Comparison of ENCODE assay signal across 10 cellular contexts in genomic region chr12:52197371-52198231, GRCh38. TPM values are rescaled to one million over a fixed set of nuclear protein-coding genes. Genes with fewer than 3 reads are reported as not detected.
DNase-seq lines count a peak whose midpoint lies in the region; ATAC-seq and TF ChIP-seq lines count a peak whose summit lies in the region.
"Had no signal": no experiment of that assay in that cellular context is flagged by ENCODE, and none has a peak within 500 bp of the region (broad histone marks: within the 10 kb centered on the region; RNA-seq: fewer than 3 reads in every experiment).

No MANE protein-coding gene starts in this region.

- no peak overlapping the region for H3K27ac Mint-ChIP-seq in stimulated activated effector memory CD8-positive, alpha-beta T cell treated with anti-CD3 and anti-CD28 coated beads, Interleukin-12 subunit alpha, Interleukin-12 subunit beta, amount 100 ng/mL, for 72 hours
- H3K27ac Mint-ChIP-seq in T-helper 2 cell treated with Interferon-gamma antibody and Interleukin-4, amounts not matched to agents 5 μg/mL and 100 μg/mL, for 36 hours: no peak overlapping the region
- H3K27ac Mint-ChIP-seq: activated CD4-positive, alpha-beta T cell treated with anti-CD3 and anti-CD28 coated beads for 36 hours had no signal

- H3K27me3 ChIP-seq in IMR-90 (ENCODE audit: control insufficient read depth, insufficient read depth, low read length) (no peaks in the 10 kb centered on the region), spleen (replicated peaks in 1 of 7) (peaks cover 0 to 10% (median 0%) of the 10 kb centered on the region in 7 donors)

- H3K4me2 ChIP-seq in IMR-90 (ENCODE audit: low read depth, low read length): no peak overlapping the region

- no peaks in the 10 kb centered on the region for H3K36me3 Mint-ChIP-seq in stimulated activated effector memory CD8-positive, alpha-beta T cell treated with anti-CD3 and anti-CD28 coated beads, Interleukin-12 subunit alpha, Interleukin-12 subunit beta, amount 100 ng/mL, for 72 hours
- no peaks in the 10 kb centered on the region for H3K36me3 Mint-ChIP-seq in T-helper 2 cell treated with Interferon-gamma antibody and Interleukin-4, amounts not matched to agents 5 μg/mL and 100 μg/mL, for 36 hours (ENCODE audit: low read depth)

- POLR2A ChIA-PET in IMR-90 (lab: Charles Lee; ENCODE audit: unreplicated experiment): no interaction called here

- no peaks in the 10 kb centered on the region for H4K20me1 ChIP-seq in IMR-90 (ENCODE audit: insufficient read depth, low read length)

- peaks cover 10% of the 10 kb centered on the region for H3K4me1 Mint-ChIP-seq in stimulated activated effector memory CD8-positive, alpha-beta T cell treated with anti-CD3 and anti-CD28 coated beads, Interleukin-12 subunit alpha, Interleukin-12 subunit beta, amount 100 ng/mL, for 72 hours
- H3K4me1 Mint-ChIP-seq in T-helper 2 cell treated with Interferon-gamma antibody and Interleukin-4, amounts not matched to agents 5 μg/mL and 100 μg/mL, for 36 hours (ENCODE audit: low read depth): no peaks in the 10 kb centered on the region

- H2AK5ac ChIP-seq in IMR-90 (ENCODE audit: low read depth, low read length): peak overlapping the region; percentile 5; the same call in 1 of the 2 replicates

- peak overlapping the region; percentile 48 for H3K4ac ChIP-seq in IMR-90 (ENCODE audit: low read depth, low read length)

- no peak for TF ChIP-seq RAD21 in IMR-90 (IDR thresholded peaks at IDR 0.05; ENCODE audit: low read length)

- 0 out of 4 replicates have a peak, but pooled peaks cover 0 to 2% of the 10 kb centered on the region in 2 experiments for H3K79me1 ChIP-seq in IMR-90 (ENCODE audit: low read depth in 1 of 2, low read length in 2 of 2)

- no peak overlapping the region for H3K4me3 Mint-ChIP-seq in stimulated activated effector memory CD8-positive, alpha-beta T cell treated with anti-CD3 and anti-CD28 coated beads, Interleukin-12 subunit alpha, Interleukin-12 subunit beta, amount 100 ng/mL, for 72 hours
- H3K4me3 Mint-ChIP-seq in T-helper 2 cell treated with Interferon-gamma antibody and Interleukin-4, amounts not matched to agents 5 μg/mL and 100 μg/mL, for 36 hours: no peak overlapping the region
- H3K4me3 Mint-ChIP-seq: activated CD4-positive, alpha-beta T cell treated with anti-CD3 and anti-CD28 coated beads for 36 hours had no signal

- H3K4me3 ChIP-seq in IMR-90 (ENCODE audit: insufficient read depth, low read depth, low read length) (no peak overlapping the region), fibroblast of villous mesenchyme (ENCODE audit: low read depth, low read length) (no peak overlapping the region), spleen (peak overlapping the region in 1 of 8 donors; percentile 9)

- ATAC-seq in IMR-90 (ENCODE audit: low read depth): no peak
- ATAC-seq in stimulated activated effector memory CD8-positive, alpha-beta T cell treated with anti-CD3 and anti-CD28 coated beads, Interleukin-12 subunit alpha, Interleukin-12 subunit beta, amount 100 ng/mL, for 72 hours: no peak
- ATAC-seq: activated CD4-positive, alpha-beta T cell treated with anti-CD3 and anti-CD28 coated beads for 36 hours had no signal

- in situ Hi-C loops in IMR-90 (cut with MboI; ENCODE audit: low sequenced_read_pairs): no loop called here

- H3K9me3 Mint-ChIP-seq in stimulated activated effector memory CD8-positive, alpha-beta T cell treated with anti-CD3 and anti-CD28 coated beads, Interleukin-12 subunit alpha, Interleukin-12 subunit beta, amount 100 ng/mL, for 72 hours: no peaks in the 10 kb centered on the region
- H3K9me3 Mint-ChIP-seq in T-helper 2 cell treated with Interferon-gamma antibody and Interleukin-4, amounts not matched to agents 5 μg/mL and 100 μg/mL, for 36 hours: no peaks in the 10 kb centered on the region

- no peak overlapping the region for H3K18ac ChIP-seq in IMR-90 (ENCODE audit: low read depth, low read length)

- H2BK20ac ChIP-seq in IMR-90 (ENCODE audit: low read depth, low read length): peak overlapping the region; percentile 0; the same call in 1 of the 2 replicates

- H3K14ac ChIP-seq in IMR-90 (replicated peaks; ENCODE audit: low read depth, low read length): 0 out of 2 replicates have a peak overlapping the region, but pooled peaks have one; percentile 5

- peak overlapping the region; percentile 54 for H2AFZ ChIP-seq in IMR-90 (replicated peaks; ENCODE audit: low read length, poor library complexity)

- TF ChIP-seq POLR2A in IMR-90 (IDR thresholded peaks at IDR 0.05; ENCODE audit: low read depth, low read length): no peak
- TF ChIP-seq POLR2A in spleen (IDR thresholded peaks at IDR 0.05): no peak

- H3K23ac ChIP-seq in IMR-90 (ENCODE audit: low read depth, low read length): no peak overlapping the region

- H3K27ac ChIP-seq in IMR-90 (ENCODE audit: insufficient read depth, low read length) (no peak overlapping the region), spleen (peak overlapping the region in 7 of 8 donors; percentile 3 to 84 (median 72))

- intact Hi-C loops in IMR-90 (cut with micrococcal nuclease) (no loop called here), spleen (cut with DNase I; ENCODE audit: low total_unique reads) (no loop called here)

- TF ChIP-seq CTCF in IMR-90 (conservative IDR thresholded peaks at IDR 0.05; ENCODE audit: low read depth, low read length) (no peak), fibroblast of villous mesenchyme (IDR thresholded peaks at IDR 0.05; ENCODE audit: insufficient read depth, low read depth, low read length) (no peak), spleen (IDR thresholded peaks at IDR 0.05 in 8 of 11, conservative IDR thresholded peaks at IDR 0.05 in 3 of 11) (no peak)

- no peak overlapping the region for H3K9ac ChIP-seq in IMR-90 (ENCODE audit: low read depth, low read length)

- H3K27me3 Mint-ChIP-seq in T-helper 2 cell treated with Interferon-gamma antibody and Interleukin-4, amounts not matched to agents 5 μg/mL and 100 μg/mL, for 36 hours (ENCODE audit: low read depth): peaks cover 3% of the 10 kb centered on the region

- H2BK120ac ChIP-seq in IMR-90 (ENCODE audit: low read depth, low read length): peak overlapping the region; percentile 50

- CTCF ChIA-PET in IMR-90 (lab: Yijun Ruan, JAX): no interaction called here

- H2BK15ac ChIP-seq in IMR-90 (ENCODE audit: low read depth, low read length): peak overlapping the region; percentile 46; the same call in 1 of the 3 replicates

- no peak overlapping the region for H4K5ac ChIP-seq in IMR-90 (ENCODE audit: low read depth, low read length)

- no CpG with 5 or more reads among the region's 11 CpGs for WGBS in IMR-90 (ENCODE audit: extremely low coverage in 2 of 2, insufficient read length in 1 of 2), 2 experiments
- WGBS in spleen, 5 donors: 49 to 67% (median 62%) methylated on average over 10 to 11 of the region's 11 CpGs

- peak overlapping the region; percentile 15 for H2AK9ac ChIP-seq in IMR-90 (replicated peaks; ENCODE audit: low read depth, low read length, poor library complexity)

- H3K36me3 ChIP-seq in IMR-90 (ENCODE audit: control insufficient read depth, insufficient read depth, low read length) (no peaks in the 10 kb centered on the region), spleen (no peaks in the 10 kb centered on the region)

- H4K8ac ChIP-seq in IMR-90 (ENCODE audit: low read depth in 2 of 2, low read length in 2 of 2): peak overlapping the region in 1 of 2 experiments; percentile 27; a peak in 1 of 4 replicates

- BruUV-seq in IMR-90 (replicated peaks; lab: Mats Ljungman, UMichigan): no TSS peak

- DNase-seq in IMR-90 (no peak), NOMO-1 (lab: John Stamatoyannopoulos, UW; ENCODE audit: unreplicated experiment in 2 of 2) (peak; percentile 80 to 81), fibroblast of villous mesenchyme (ENCODE audit: low read depth) (peak; percentile 26), spleen (no peak), amniotic stem cell (lab: John Stamatoyannopoulos, UW) (no peak)
- DNase-seq in stimulated activated effector memory CD8-positive, alpha-beta T cell treated with anti-CD3 and anti-CD28 coated beads, Interleukin-12 subunit alpha, Interleukin-12 subunit beta, amount 100 ng/mL, for 72 hours (ENCODE audit: low spot score in 2 of 2): no peak
- no peak for DNase-seq in T-helper 2 cell treated with Interferon-gamma antibody and Interleukin-4, amounts not matched to agents 5 μg/mL and 100 μg/mL, for 36 hours (ENCODE audit: low spot score)
- DNase-seq: activated CD4-positive, alpha-beta T cell treated with anti-CD3 and anti-CD28 coated beads for 36 hours; GDM1; kidney glomerular epithelial cell had no signal

- peak overlapping the region; percentile 68 for H4K91ac ChIP-seq in IMR-90 (ENCODE audit: insufficient read depth, low read depth, low read length)

- H3K9me3 ChIP-seq in IMR-90 (ENCODE audit: control insufficient read depth, insufficient read depth, low read length) (no peaks in the 10 kb centered on the region), spleen (no peaks in the 10 kb centered on the region)

- H3K4me1 ChIP-seq in IMR-90 (ENCODE audit: control insufficient read depth, insufficient read depth, low read length) (peaks cover 33% of the 10 kb centered on the region), spleen (peaks cover 10 to 92% (median 55%) of the 10 kb centered on the region in 6 donors)

- H3K56ac ChIP-seq in IMR-90 (ENCODE audit: extremely low read depth, insufficient read depth, low read length): no peak overlapping the region

- no peak overlapping the region for H2BK5ac ChIP-seq in IMR-90 (ENCODE audit: low read depth, low read length, poor library complexity, severe bottlenecking)

- peaks cover 19% of the 10 kb centered on the region for H3K9me1 ChIP-seq in IMR-90 (ENCODE audit: insufficient read depth, low read length)

- dilution Hi-C loops in IMR-90 (cut with HindIII; ENCODE audit: low sequenced_read_pairs, unreplicated experiment): no loop called here

TF ChIP-seq in IMR-90, 13 proteins besides CTCF, POLR2A, EP300 and RAD21 (continues in another document):
- no peak for TF ChIP-seq CHD1 (IDR thresholded peaks at IDR 0.05; ENCODE audit: low read depth, low read length)
- TF ChIP-seq MAZ (IDR thresholded peaks at IDR 0.05; ENCODE audit: borderline replicate concordance, low read depth, low read length): no peak
- TF ChIP-seq RFX5 (IDR thresholded peaks at IDR 0.05; ENCODE audit: low read depth, low read length): no peak
- TF ChIP-seq FOS (IDR thresholded peaks at IDR 0.05; ENCODE audit: low read depth, low read length): no peak

RNA-seq across cellular contexts. Expression of gene KRT80, which starts 5.8 kb away (rescaled TPM):
- total RNA-seq in IMR-90 (2012; rRNA removed) (0.54 and 0.56 TPM in 2 replicates), fibroblast of villous mesenchyme (0.32 and 1.3 TPM in 2 replicates), spleen (under 1 TPM in 2 of 7 donors, not detected in 5; 0.17 to 0.37 TPM)
- polyA plus RNA-seq in IMR-90 (2012; rRNA removed) (3.4 TPM in 2 replicates), spleen (under 1 TPM in 1 of 3 donors, not detected in 2; 0.03 TPM)
- polyA plus RNA-seq in IMR-90 (2012; cell fraction: cytosol; rRNA removed): 1.2 and 2.4 TPM in 2 replicates
- 14.7 and 18.0 TPM in 2 replicates for polyA plus RNA-seq in IMR-90 (2012; cell fraction: nucleus; rRNA removed; ENCODE audit: low replicate concordance)
- total RNA-seq: activated CD4-positive, alpha-beta T cell treated with anti-CD3 and anti-CD28 coated beads for 36 hours had no signal

RNA-seq across cellular contexts. Expression of gene KRT7, which starts 35.4 kb away (rescaled TPM):
- total RNA-seq in IMR-90 (2012; rRNA removed) (0.54 and 1.4 TPM in 2 replicates), fibroblast of villous mesenchyme (20.6 and 36.7 TPM in 2 replicates), spleen (1 to 10 TPM in 1 of 7 donors, under 1 TPM in 3, not detected in 3; 0.73 to 1.5 (median 0.83) TPM)
- polyA plus RNA-seq in IMR-90 (2012; rRNA removed) (1.4 and 1.7 TPM in 2 replicates), spleen (1 to 10 TPM; 1.2 to 1.9 (median 1.6) TPM)
- 2.5 and 3.4 TPM in 2 replicates for polyA plus RNA-seq in IMR-90 (2012; cell fraction: cytosol; rRNA removed)
- 0.60 and 1.7 TPM in 2 replicates for polyA plus RNA-seq in IMR-90 (2012; cell fraction: nucleus; rRNA removed; ENCODE audit: low replicate concordance)

Comparison
In these comparisons a context has a peak if more than half of its experiments do, and no peak if none do; other contexts are left out.
1. DNase-seq: peak in NOMO-1 (2 of 2) and fibroblast of villous mesenchyme (single experiment); none in IMR-90 (single experiment), spleen (single experiment), stimulated activated effector memory CD8-positive, alpha-beta T cell treated with anti-CD3 and anti-CD28 coated beads, Interleukin-12 subunit alpha, Interleukin-12 subunit beta, amount 100 ng/mL, for 72 hours (0 of 2), amniotic stem cell (single experiment) and T-helper 2 cell treated with Interferon-gamma antibody and Interleukin-4, amounts not matched to agents 5 μg/mL and 100 μg/mL, for 36 hours (single experiment).